In the genomic region with DNA sequence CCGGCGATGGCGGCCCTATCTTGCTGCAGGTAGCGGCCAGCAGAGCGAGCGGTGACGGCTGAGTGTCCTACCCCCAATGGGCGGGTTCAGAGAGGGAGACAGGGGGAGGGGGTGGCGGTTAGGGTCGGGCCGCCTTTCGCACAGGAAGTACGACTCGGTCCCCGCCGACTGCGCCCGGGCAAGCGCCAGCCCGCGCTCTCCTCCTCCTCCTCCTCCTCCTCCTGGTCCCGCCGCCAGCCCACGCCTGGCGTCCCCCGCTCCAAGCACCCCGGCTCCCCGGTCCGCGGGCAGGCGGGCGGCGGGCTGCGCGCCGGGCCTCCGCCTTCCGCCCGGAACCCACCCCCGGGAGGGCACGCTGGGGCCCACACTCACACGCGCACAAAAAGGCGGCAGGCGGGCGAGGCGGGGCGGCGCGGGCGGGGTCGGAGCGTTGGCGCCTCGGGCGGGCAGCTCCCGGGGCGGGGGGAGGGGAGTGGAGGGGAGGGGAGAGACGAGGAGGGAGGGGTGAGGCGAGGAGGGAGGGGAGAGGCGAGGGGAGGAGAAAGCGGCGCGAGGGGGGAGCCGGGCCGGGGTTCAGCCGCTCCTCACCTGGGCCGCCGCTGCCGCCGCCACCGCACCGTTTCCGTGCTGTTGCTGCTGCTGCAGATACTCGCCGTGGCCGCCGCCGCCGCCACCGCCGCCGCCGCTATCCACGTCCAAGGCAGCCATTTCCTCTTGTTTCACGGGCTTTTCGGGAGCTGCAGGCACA, we compare ENCODE assay signal across 8 cellular contexts. TPM values are rescaled to one million over a fixed set of nuclear protein-coding genes. Genes with fewer than 3 reads are reported as not detected.
DNase-seq lines count a peak whose midpoint lies in the region; ATAC-seq and TF ChIP-seq lines count a peak whose summit lies in the region.

No MANE protein-coding gene starts in this region.

- peaks cover 37% of the 10 kb centered on the region for H3K4me1 Mint-ChIP-seq in activated CD4-positive, alpha-beta T cell treated with anti-CD3 and anti-CD28 coated beads, Interleukin-2, amount 10 ng/mL, durations not matched to agents 24 days and 14 days

- ATAC-seq in GM19043 (IDR thresholded peaks at IDR 0.05; ENCODE audit: low read depth, unreplicated experiment) (peak; percentile 45), HG03378 (IDR thresholded peaks at IDR 0.05; ENCODE audit: unreplicated experiment) (peak; percentile 36), left lobe of liver (peak; percentile 72)

- intact Hi-C loops in activated CD4-positive, alpha-beta T cell treated with anti-CD3 and anti-CD28 coated beads, Interleukin-2, amount 10 ng/mL, durations not matched to agents 24 days and 14 days (cut with micrococcal nuclease): loop anchor here (2.0 to 10.0 kb wide), 4 partner anchors 21 to 607 kb away; a partner anchor contains a TSS

- peak; percentile 76 to 77 for DNase-seq in AML-193 (lab: John Stamatoyannopoulos, UW)
- peak; percentile 100 for DNase-seq in NCI-H510A treated with DMSO at 0.1 percent for 48 hours (lab: John Stamatoyannopoulos, UW)
- DNase-seq in activated CD4-positive, alpha-beta T cell treated with anti-CD3 and anti-CD28 coated beads, Interleukin-2, amount 10 ng/mL, durations not matched to agents 24 days and 14 days: peak; percentile 96
- DNase-seq in coronary artery (ENCODE audit: low spot score): peak; percentile 92
- peak; percentile 94 for DNase-seq in left lobe of liver (ENCODE audit: low spot score)
- peak; percentile 91 for DNase-seq in stimulated activated CD4-positive, alpha-beta T cell treated with anti-CD3 and anti-CD28 coated beads, Interleukin-2, amount 100 ng/mL, for 4 hours (ENCODE audit: low read depth)

- H3K4me3 ChIP-seq in coronary artery: peak overlapping the region; percentile 99

- peaks cover 37% of the 10 kb centered on the region for H3K36me3 Mint-ChIP-seq in activated CD4-positive, alpha-beta T cell treated with anti-CD3 and anti-CD28 coated beads, Interleukin-2, amount 10 ng/mL, durations not matched to agents 24 days and 14 days (ENCODE audit: low read depth)

- TF ChIP-seq CTCF in coronary artery (IDR thresholded peaks at IDR 0.05): no peak

- peak overlapping the region; percentile 90 for H3K4me3 Mint-ChIP-seq in activated CD4-positive, alpha-beta T cell treated with anti-CD3 and anti-CD28 coated beads, Interleukin-2, amount 10 ng/mL, durations not matched to agents 24 days and 14 days

- H3K27ac ChIP-seq in coronary artery: peak overlapping the region; percentile 94 to 100

- H3K9me3 Mint-ChIP-seq in activated CD4-positive, alpha-beta T cell treated with anti-CD3 and anti-CD28 coated beads, Interleukin-2, amount 10 ng/mL, durations not matched to agents 24 days and 14 days: peaks cover 5% of the 10 kb centered on the region

- peak overlapping the region; percentile 89 for H3K27ac Mint-ChIP-seq in activated CD4-positive, alpha-beta T cell treated with anti-CD3 and anti-CD28 coated beads, Interleukin-2, amount 10 ng/mL, durations not matched to agents 24 days and 14 days

- H3K27me3 Mint-ChIP-seq in activated CD4-positive, alpha-beta T cell treated with anti-CD3 and anti-CD28 coated beads, Interleukin-2, amount 10 ng/mL, durations not matched to agents 24 days and 14 days: no peaks in the 10 kb centered on the region

RNA-seq across cellular contexts. Expression of a gene that starts 1.2 kb away (rescaled TPM):
- 99.9 and 104 TPM in 2 replicates for total RNA-seq in activated CD4-positive, alpha-beta T cell treated with anti-CD3 and anti-CD28 coated beads, Interleukin-2, amount 10 ng/mL, durations not matched to agents 24 days and 14 days
- total RNA-seq in left lobe of liver: 31.7 TPM

Comparison
In these comparisons a context has a peak if more than half of its experiments do, and no peak if none do; other contexts are left out.
1. Peak in every context shown above with its lines: DNase-seq, ATAC-seq, H3K4me3 ChIP-seq and H3K27ac ChIP-seq.